In genomic region chr7:121853307-121853706, GRCh38 we compare ENCODE assay signal across 34 cellular contexts. TPM values are rescaled to one million over a fixed set of nuclear protein-coding genes. Genes with fewer than 3 reads are reported as not detected.
"Had no signal": no experiment of that assay in that cellular context is flagged by ENCODE, and none has a peak within 500 bp of the region (broad histone marks: within the 10 kb centered on the region; RNA-seq: fewer than 3 reads in every experiment).

No MANE protein-coding gene starts in this region.

- H3K36me3 ChIP-seq: cardiac muscle cell had no signal

- H3K4me1 Mint-ChIP-seq: activated CD4-positive, alpha-beta T cell treated with anti-CD3 and anti-CD28 coated beads for 36 hours; activated CD4-positive, alpha-beta T cell treated with anti-CD3 and anti-CD28 coated beads, Interleukin-2, amount 10 ng/mL, durations not matched to agents 24 days and 14 days; activated CD8-positive, alpha-beta memory T cell treated with anti-CD3 and anti-CD28 coated beads, Interleukin-2, amount 10 ng/mL, durations not matched to agents 7 days and 5 days; activated naive CD4-positive, alpha-beta T cell treated with anti-CD3 and anti-CD28 coated beads, Interleukin-2, amount 10 ng/mL, durations not matched to agents 7 days and 5 days; activated naive CD8-positive, alpha-beta T cell treated with anti-CD3 and anti-CD28 coated beads, Interleukin-2, amount 10 ng/mL, durations not matched to agents 7 days and 5 days; T-helper 17 cell had no signal

- H3K4me3 ChIP-seq: body of pancreas, cardiac muscle cell, coronary artery, dorsolateral prefrontal cortex had no signal

- H3K27ac ChIP-seq: body of pancreas, cardiac muscle cell, coronary artery, dorsolateral prefrontal cortex had no signal

- H3K36me3 Mint-ChIP-seq: activated CD4-positive, alpha-beta memory T cell treated with anti-CD3 and anti-CD28 coated beads for 36 hours; activated CD8-positive, alpha-beta memory T cell treated with anti-CD3 and anti-CD28 coated beads, Interleukin-2, amount 10 ng/mL, durations not matched to agents 7 days and 5 days; activated naive CD4-positive, alpha-beta T cell treated with anti-CD3 and anti-CD28 coated beads, Interleukin-2, amount 10 ng/mL, durations not matched to agents 7 days and 5 days; activated naive CD4-positive, alpha-beta T cell treated with anti-CD3 and anti-CD28 coated beads, Interleukin-2, amount 50 U/mL, for 72 hours; activated naive CD8-positive, alpha-beta T cell treated with anti-CD3 and anti-CD28 coated beads, Interleukin-2, amount 10 ng/mL, durations not matched to agents 7 days and 5 days had no signal

- H3K9me3 Mint-ChIP-seq: activated CD4-positive, alpha-beta memory T cell treated with anti-CD3 and anti-CD28 coated beads for 36 hours; activated CD4-positive, alpha-beta T cell treated with anti-CD3 and anti-CD28 coated beads, Interleukin-2, amount 10 ng/mL, durations not matched to agents 24 days and 14 days; activated naive CD8-positive, alpha-beta T cell treated with anti-CD3 and anti-CD28 coated beads, Interleukin-2, amount 10 ng/mL, durations not matched to agents 7 days and 5 days; activated T-helper 1 cell treated with anti-CD3 and anti-CD28 coated beads, Interleukin-12 subunit alpha, Interleukin-12 subunit beta, Interleukin-2, Interleukin-4 antibody, amounts not matched to agents 30 ng/mL and 10 ng/mL and 1 ng/mL, durations not matched to agents 14 hours and 24 hours and 36 hours; activated T-helper 2 cell treated with anti-CD3 and anti-CD28 coated beads, Interferon-gamma antibody, Interleukin-2, Interleukin-4, amounts not matched to agents 10 μg/mL and 5 μg/mL and 100 μg/mL, durations not matched to agents 14 hours and 24 hours and 36 hours had no signal

- H3K27ac Mint-ChIP-seq: activated CD4-positive, alpha-beta memory T cell treated with anti-CD3 and anti-CD28 coated beads for 36 hours; activated CD4-positive, alpha-beta T cell treated with anti-CD3 and anti-CD28 coated beads for 36 hours; activated CD4-positive, alpha-beta T cell treated with anti-CD3 and anti-CD28 coated beads, Interleukin-2, amount 10 ng/mL, durations not matched to agents 24 days and 14 days; activated CD8-positive, alpha-beta memory T cell treated with anti-CD3 and anti-CD28 coated beads, Interleukin-2, amount 10 ng/mL, durations not matched to agents 7 days and 5 days; activated CD8-positive, alpha-beta T cell treated with anti-CD3 and anti-CD28 coated beads, Interleukin-2, amount 10 ng/mL, durations not matched to agents 7 days and 5 days; activated naive CD4-positive, alpha-beta T cell treated with anti-CD3 and anti-CD28 coated beads, Interleukin-2, amount 10 ng/mL, durations not matched to agents 7 days and 5 days; activated naive CD4-positive, alpha-beta T cell treated with anti-CD3 and anti-CD28 coated beads, Interleukin-2, amount 50 U/mL, for 72 hours; activated naive CD8-positive, alpha-beta T cell treated with anti-CD3 and anti-CD28 coated beads, Interleukin-2, amount 10 ng/mL, durations not matched to agents 7 days and 5 days; activated T-helper 1 cell treated with anti-CD3 and anti-CD28 coated beads, Interleukin-12 subunit alpha, Interleukin-12 subunit beta, Interleukin-2, Interleukin-4 antibody, amounts not matched to agents 30 ng/mL and 10 ng/mL and 1 ng/mL, durations not matched to agents 14 hours and 24 hours and 36 hours; activated T-helper 2 cell treated with anti-CD3 and anti-CD28 coated beads, Interferon-gamma antibody, Interleukin-2, Interleukin-4, amounts not matched to agents 10 μg/mL and 5 μg/mL and 100 μg/mL, durations not matched to agents 14 hours and 24 hours and 36 hours; dendritic cell treated with granulocyte-macrophage colony-stimulating factor and Interleukin-4, amounts not matched to agents 40 ng/mL and 50 ng/mL, for 4 days; endodermal cell; T-helper 17 cell had no signal

- H3K9me3 ChIP-seq: body of pancreas had no signal

- H3K27me3 ChIP-seq: body of pancreas, cardiac muscle cell had no signal

- H3K4me3 Mint-ChIP-seq: activated CD4-positive, alpha-beta memory T cell treated with anti-CD3 and anti-CD28 coated beads for 36 hours; activated CD4-positive, alpha-beta T cell treated with anti-CD3 and anti-CD28 coated beads for 36 hours; activated CD4-positive, alpha-beta T cell treated with anti-CD3 and anti-CD28 coated beads, Interleukin-2, amount 10 ng/mL, durations not matched to agents 24 days and 14 days; activated CD8-positive, alpha-beta memory T cell treated with anti-CD3 and anti-CD28 coated beads, Interleukin-2, amount 10 ng/mL, durations not matched to agents 7 days and 5 days; activated CD8-positive, alpha-beta T cell treated with anti-CD3 and anti-CD28 coated beads, Interleukin-2, amount 10 ng/mL, durations not matched to agents 7 days and 5 days; activated naive CD4-positive, alpha-beta T cell treated with anti-CD3 and anti-CD28 coated beads, Interleukin-2, amount 10 ng/mL, durations not matched to agents 7 days and 5 days; activated naive CD8-positive, alpha-beta T cell treated with anti-CD3 and anti-CD28 coated beads, Interleukin-2, amount 10 ng/mL, durations not matched to agents 7 days and 5 days; activated T-helper 1 cell treated with anti-CD3 and anti-CD28 coated beads, Interleukin-12 subunit alpha, Interleukin-12 subunit beta, Interleukin-2, Interleukin-4 antibody, amounts not matched to agents 30 ng/mL and 10 ng/mL and 1 ng/mL, durations not matched to agents 14 hours and 24 hours and 36 hours; dendritic cell treated with granulocyte-macrophage colony-stimulating factor and Interleukin-4, amounts not matched to agents 40 ng/mL and 50 ng/mL, for 4 days; endodermal cell; T-helper 17 cell had no signal

- DNase-seq: activated CD4-positive, alpha-beta memory T cell treated with anti-CD3 and anti-CD28 coated beads for 36 hours; activated CD4-positive, alpha-beta T cell treated with anti-CD3 and anti-CD28 coated beads for 36 hours; activated CD4-positive, alpha-beta T cell treated with anti-CD3 and anti-CD28 coated beads, Interleukin-2, amount 10 ng/mL, durations not matched to agents 24 days and 14 days; activated CD4-positive, CD25-positive, alpha-beta regulatory T cell; activated CD4-positive, CD25-positive, alpha-beta regulatory T cell treated with anti-CD3 and anti-CD28 coated beads, Interleukin-2, amount 50 U/mL, for 72 hours; activated CD8-positive, alpha-beta memory T cell treated with anti-CD3 and anti-CD28 coated beads, Interleukin-2, amount 10 ng/mL, durations not matched to agents 7 days and 5 days; activated CD8-positive, alpha-beta memory T cell treated with anti-CD3 and anti-CD28 coated beads, Interleukin-2, amount 50 U/mL, for 4 hours; activated CD8-positive, alpha-beta T cell treated with anti-CD3 and anti-CD28 coated beads, Interleukin-2, amount 10 ng/mL, durations not matched to agents 7 days and 5 days; activated effector memory CD4-positive, alpha-beta T cell treated with anti-CD3 and anti-CD28 coated beads, Interleukin-2, amount 50 U/mL, for 16 hours; activated naive CD4-positive, alpha-beta T cell treated with anti-CD3 and anti-CD28 coated beads, Interleukin-2, amount 10 ng/mL, durations not matched to agents 7 days and 5 days; activated naive CD8-positive, alpha-beta T cell treated with anti-CD3 and anti-CD28 coated beads, Interleukin-2, amount 10 ng/mL, durations not matched to agents 7 days and 5 days; activated T-cell treated with anti-CD3 and anti-CD28 coated beads, Interleukin-2, amount 50 U/mL, for 1 hour; activated T-cell treated with anti-CD3 and anti-CD28 coated beads, Interleukin-2, amount 50 U/mL, for 48 hours; amygdala; aorta; body of pancreas; central memory CD4-positive, alpha-beta T cell; cerebellar nuclear complex; dorsolateral prefrontal cortex; effector memory CD4-positive, alpha-beta T cell; endodermal cell; foreskin fibroblast; T-helper 1 cell; T-helper 17 cell had no signal

- ATAC-seq: activated CD4-positive, alpha-beta T cell treated with anti-CD3 and anti-CD28 coated beads for 36 hours; activated CD8-positive, alpha-beta memory T cell treated with anti-CD3 and anti-CD28 coated beads, Interleukin-2, amount 10 ng/mL, durations not matched to agents 7 days and 5 days; activated CD8-positive, alpha-beta T cell treated with anti-CD3 and anti-CD28 coated beads, Interleukin-2, amount 10 ng/mL, durations not matched to agents 7 days and 5 days; activated naive CD4-positive, alpha-beta T cell treated with anti-CD3 and anti-CD28 coated beads, Interleukin-2, amount 50 U/mL, for 72 hours; body of pancreas; esophagus mucosa; SK-N-SH treated with all-trans-retinoic acid at 6 μM for 48 hours; T-helper 17 cell had no signal

- H3K4me1 ChIP-seq: body of pancreas had no signal

- H3K27me3 Mint-ChIP-seq: activated CD4-positive, alpha-beta memory T cell treated with anti-CD3 and anti-CD28 coated beads for 36 hours; activated CD4-positive, alpha-beta T cell treated with anti-CD3 and anti-CD28 coated beads for 36 hours; activated CD4-positive, alpha-beta T cell treated with anti-CD3 and anti-CD28 coated beads, Interleukin-2, amount 10 ng/mL, durations not matched to agents 24 days and 14 days; activated CD8-positive, alpha-beta memory T cell treated with anti-CD3 and anti-CD28 coated beads, Interleukin-2, amount 10 ng/mL, durations not matched to agents 7 days and 5 days; activated naive CD4-positive, alpha-beta T cell treated with anti-CD3 and anti-CD28 coated beads, Interleukin-2, amount 10 ng/mL, durations not matched to agents 7 days and 5 days; activated naive CD8-positive, alpha-beta T cell treated with anti-CD3 and anti-CD28 coated beads, Interleukin-2, amount 10 ng/mL, durations not matched to agents 7 days and 5 days; dendritic cell treated with granulocyte-macrophage colony-stimulating factor and Interleukin-4, amounts not matched to agents 40 ng/mL and 50 ng/mL, for 4 days; T-helper 17 cell had no signal

RNA-seq across cellular contexts. Expression of gene PTPRZ1, which starts 19.7 kb away (rescaled TPM):
- total RNA-seq: activated CD4-positive, alpha-beta memory T cell treated with anti-CD3 and anti-CD28 coated beads for 36 hours; activated CD4-positive, alpha-beta T cell treated with anti-CD3 and anti-CD28 coated beads for 36 hours; activated CD4-positive, alpha-beta T cell treated with anti-CD3 and anti-CD28 coated beads, Interleukin-2, amount 10 ng/mL, durations not matched to agents 24 days and 14 days; activated CD8-positive, alpha-beta memory T cell treated with anti-CD3 and anti-CD28 coated beads for 36 hours; activated CD8-positive, alpha-beta memory T cell treated with anti-CD3 and anti-CD28 coated beads, Interleukin-2, amount 10 ng/mL, durations not matched to agents 7 days and 5 days; activated CD8-positive, alpha-beta T cell treated with anti-CD3 and anti-CD28 coated beads, Interleukin-2, amount 10 ng/mL, durations not matched to agents 7 days and 5 days; activated naive CD4-positive, alpha-beta T cell treated with anti-CD3 and anti-CD28 coated beads, Interleukin-2, amount 50 U/mL, for 72 hours; activated naive CD8-positive, alpha-beta T cell treated with anti-CD3 and anti-CD28 coated beads, Interleukin-2, amount 10 ng/mL, durations not matched to agents 7 days and 5 days; activated T-helper 1 cell treated with anti-CD3 and anti-CD28 coated beads, Interleukin-12 subunit alpha, Interleukin-12 subunit beta, Interleukin-2, Interleukin-4 antibody, amounts not matched to agents 30 ng/mL and 10 ng/mL and 1 ng/mL, durations not matched to agents 14 hours and 24 hours and 36 hours; activated T-helper 2 cell treated with anti-CD3 and anti-CD28 coated beads, Interferon-gamma antibody, Interleukin-2, Interleukin-4, amounts not matched to agents 10 μg/mL and 5 μg/mL and 100 μg/mL, durations not matched to agents 14 hours and 24 hours and 36 hours; epithelial cell of proximal tubule; T-helper 17 cell had no signal
